ENCODE assay signal across 8 cellular contexts in the genomic region with DNA sequence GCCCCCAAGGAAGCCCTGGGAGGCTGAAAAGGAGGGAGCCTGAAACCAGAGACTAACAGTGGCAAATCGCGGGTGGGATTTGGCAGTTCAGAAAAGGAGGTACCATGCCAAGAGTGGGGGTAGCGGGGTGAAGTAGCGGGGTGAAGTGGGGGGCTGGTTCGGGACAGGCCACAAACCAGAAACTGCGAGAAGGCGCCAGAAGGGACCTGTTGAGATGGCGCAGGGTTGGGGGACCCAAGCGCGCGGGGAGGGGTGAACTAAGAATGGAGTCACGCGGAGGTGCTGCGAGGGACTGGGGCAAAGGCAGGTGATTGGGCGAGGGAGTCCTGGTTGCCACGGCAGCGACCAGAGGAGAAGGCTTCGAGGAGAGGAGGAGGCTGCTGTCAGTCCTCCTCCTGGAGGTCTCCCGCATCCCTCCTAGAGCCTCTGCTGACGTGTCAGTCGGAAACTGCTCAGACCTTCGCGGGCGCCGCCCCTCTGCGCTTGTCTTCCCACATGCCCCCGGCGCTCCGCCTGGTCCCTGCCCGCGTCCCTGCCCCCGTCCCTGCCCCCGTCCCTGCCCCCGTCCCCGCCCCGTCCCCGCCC. TPM values are rescaled to one million over a fixed set of nuclear protein-coding genes. Genes with fewer than 3 reads are reported as not detected.
DNase-seq lines count a peak whose midpoint lies in the region; ATAC-seq and TF ChIP-seq lines count a peak whose summit lies in the region.

No MANE protein-coding gene starts in this region.

- no peak for TF ChIP-seq CTCF in H9 (conservative IDR thresholded peaks at IDR 0.05)
- no peak for TF ChIP-seq CTCF in Loucy (conservative IDR thresholded peaks at IDR 0.05; ENCODE audit: low read length)
- TF ChIP-seq CTCF in RWPE2 (IDR thresholded peaks at IDR 0.05; ENCODE audit: poor library complexity, severe bottlenecking): no peak
- no peak for TF ChIP-seq CTCF in fibroblast of the aortic adventitia (IDR thresholded peaks at IDR 0.05; ENCODE audit: insufficient read depth, low read length)
- no peak for TF ChIP-seq CTCF in nephron progenitor cell (IDR thresholded peaks at IDR 0.05)

- H3K36me3 ChIP-seq in Loucy (ENCODE audit: insufficient read depth, low read length) (no peaks in the 10 kb centered on the region), RWPE2 (ENCODE audit: low read depth) (no peaks in the 10 kb centered on the region)

- DNase-seq in EL (peak; percentile 98), H9 (peak; percentile 99), RWPE2 (ENCODE audit: low spot score) (peak; percentile 79), fibroblast of the aortic adventitia (ENCODE audit: low read depth) (peak; percentile 98), nephron progenitor cell (peak; percentile 93)
- peak; percentile 88 for DNase-seq in activated effector memory CD4-positive, alpha-beta T cell treated with Interleukin-2 at 50 U/mL for 16 hours
- peak; percentile 91 for DNase-seq in stimulated activated naive CD8-positive, alpha-beta T cell treated with anti-CD3 and anti-CD28 coated beads, Interleukin-15, Interleukin-2, amounts not matched to agents 100 U/mL and 50 U/mL, for 24 hours

- H3K27me3 Mint-ChIP-seq in H9 (ENCODE audit: low read depth) (peaks cover 32% of the 10 kb centered on the region), nephron progenitor cell (ENCODE audit: low read depth, poor library complexity) (peaks cover 33% of the 10 kb centered on the region)

- H3K4ac ChIP-seq in H9 (ENCODE audit: low read depth, low read length): no peak overlapping the region

- H3K9me3 ChIP-seq in H9 (ENCODE audit: control insufficient read depth, low read depth, low read length): no peaks in the 10 kb centered on the region
- H3K9me3 ChIP-seq in Loucy (ENCODE audit: insufficient read depth, low read depth, low read length): no peaks in the 10 kb centered on the region
- H3K9me3 ChIP-seq in RWPE2 (ENCODE audit: severe bottlenecking): no peaks in the 10 kb centered on the region

- H2BK120ac ChIP-seq in H9 (ENCODE audit: low read depth, low read length, poor library complexity, severe bottlenecking): no peak overlapping the region

- no peak overlapping the region for H2BK5ac ChIP-seq in H9 (ENCODE audit: insufficient read length, low read length)

- H3K56ac ChIP-seq in H9 (ENCODE audit: insufficient read length, low read depth, low read length): no peak overlapping the region

- H3K9me3 Mint-ChIP-seq in H9 (no peaks in the 10 kb centered on the region), nephron progenitor cell (peaks cover 12% of the 10 kb centered on the region)

- no peak overlapping the region for H3K14ac ChIP-seq in H9 (ENCODE audit: insufficient read depth, low read length)

- H3K4me1 Mint-ChIP-seq in H9 (peaks cover 13 to 14% of the 10 kb centered on the region in 2 experiments; a peak in 3 of 4 replicates), nephron progenitor cell (peaks cover 22% of the 10 kb centered on the region)

- no peaks in the 10 kb centered on the region for H3K4me1 ChIP-seq in H9 (ENCODE audit: insufficient read depth, low read length)
- peaks cover 33% of the 10 kb centered on the region for H3K4me1 ChIP-seq in Loucy (ENCODE audit: insufficient read depth, low read length, poor library complexity, severe bottlenecking)
- H3K4me1 ChIP-seq in RWPE2 (ENCODE audit: insufficient read depth, poor library complexity, severe bottlenecking): no peaks in the 10 kb centered on the region

- H3K4me3 Mint-ChIP-seq in H9: peak overlapping the region; percentile 78 to 86
- peak overlapping the region; percentile 86 for H3K4me3 Mint-ChIP-seq in nephron progenitor cell

- WGBS in H9 (ENCODE audit: extremely low coverage, insufficient read length, low lambda C conversion rate): no CpG with 5 or more reads among the region's 37 CpGs

- no peak overlapping the region for H3T11ph ChIP-seq in H9 (ENCODE audit: low read length)

- no peaks in the 10 kb centered on the region for H4K20me1 ChIP-seq in H9 (ENCODE audit: control insufficient read depth, insufficient read depth, insufficient read length)
- H4K20me1 ChIP-seq in Loucy (ENCODE audit: insufficient read depth, low read length, poor library complexity, severe bottlenecking): peaks cover 12% of the 10 kb centered on the region

- no peak overlapping the region for H4K8ac ChIP-seq in H9 (replicated peaks; ENCODE audit: insufficient read length, low read depth, low read length)

- H3K36me3 Mint-ChIP-seq in H9 (ENCODE audit: insufficient read depth in 1 of 3, low read depth in 3 of 3) (peaks cover 9 to 17% (median 15%) of the 10 kb centered on the region in 3 experiments; a peak in 5 of 7 replicates), nephron progenitor cell (ENCODE audit: low read depth) (peaks cover 9% of the 10 kb centered on the region)

- peak overlapping the region; percentile 81 to 86 (median 83); a peak in 5 of 7 replicates for H3K27ac Mint-ChIP-seq in H9
- H3K27ac Mint-ChIP-seq in nephron progenitor cell: peak overlapping the region; percentile 8

- H3K27me3 ChIP-seq in H9 (ENCODE audit: insufficient read depth, low read length) (no peaks in the 10 kb centered on the region), Loucy (ENCODE audit: insufficient read depth, low read length, poor library complexity, severe bottlenecking) (peaks cover 48% of the 10 kb centered on the region), RWPE2 (ENCODE audit: insufficient read depth, poor library complexity, severe bottlenecking) (no peaks in the 10 kb centered on the region)

- peaks cover 3% of the 10 kb centered on the region; the same call in 1 of the 2 replicates for H3K79me2 ChIP-seq in H9 (ENCODE audit: insufficient read depth, low read length)
- peaks cover 18% of the 10 kb centered on the region for H3K79me2 ChIP-seq in Loucy (ENCODE audit: insufficient read depth, low read length)

- H2BK12ac ChIP-seq in H9 (ENCODE audit: insufficient read length, low read depth, low read length): no peak overlapping the region

- H3K23me2 ChIP-seq in H9 (ENCODE audit: insufficient read length, low read depth, low read length, poor library complexity, severe bottlenecking): peaks cover 10% of the 10 kb centered on the region

- H3K9ac ChIP-seq in H9 (ENCODE audit: extremely low read depth, insufficient read length, low read length) (peak overlapping the region; percentile 25), Loucy (ENCODE audit: low read depth, low read length, poor library complexity, severe bottlenecking) (peak overlapping the region; percentile 60)

- H3K9me2 ChIP-seq in Loucy (replicated peaks; ENCODE audit: low read depth, low read length): no peaks in the 10 kb centered on the region

- H3K79me1 ChIP-seq in H9 (ENCODE audit: insufficient read depth, low read depth, low read length, poor library complexity, severe bottlenecking): no peaks in the 10 kb centered on the region

- H3K4me3 ChIP-seq in Loucy (ENCODE audit: low read length, poor library complexity, severe bottlenecking): peak overlapping the region; percentile 74
- peak overlapping the region; percentile 26 for H3K4me3 ChIP-seq in RWPE2 (ENCODE audit: severe bottlenecking)
- peak overlapping the region; percentile 66 for H3K4me3 ChIP-seq in fibroblast of the aortic adventitia (ENCODE audit: low read depth, low read length)

- H2AFZ ChIP-seq in H9 (ENCODE audit: low read length) (no peak overlapping the region), Loucy (ENCODE audit: low read length) (peak overlapping the region; percentile 95)

- ATAC-seq in RWPE2 (ENCODE audit: low read depth): peak; percentile 89
- ATAC-seq in stimulated activated naive CD8-positive, alpha-beta T cell treated with anti-CD3 and anti-CD28 coated beads, Interleukin-15, Interleukin-2, amounts not matched to agents 100 U/mL and 50 U/mL, for 24 hours: peak; percentile 97

- no peak overlapping the region for H2BK20ac ChIP-seq in H9 (ENCODE audit: low read depth, low read length, poor library complexity, severe bottlenecking)

- H2AK5ac ChIP-seq in H9 (ENCODE audit: insufficient read length, low read length): no peak overlapping the region

- H3F3A ChIP-seq in Loucy (ENCODE audit: low read depth): no peaks in the 10 kb centered on the region

- peak overlapping the region; percentile 60 for H3K18ac ChIP-seq in H9 (ENCODE audit: insufficient read length, low read depth, low read length)

- H4K5ac ChIP-seq in H9 (ENCODE audit: insufficient read length, low read depth, low read length): no peak overlapping the region

- no peak overlapping the region for H4K91ac ChIP-seq in H9 (ENCODE audit: insufficient read length, low read depth, low read length)

- H2BK15ac ChIP-seq in H9 (ENCODE audit: low read depth, low read length): no peak overlapping the region

- peak overlapping the region; percentile 55 for H3K4me2 ChIP-seq in H9 (ENCODE audit: insufficient read depth, insufficient read length, low read length)
- peak overlapping the region; percentile 97 for H3K4me2 ChIP-seq in Loucy (ENCODE audit: low read depth, low read length, poor library complexity, severe bottlenecking)

- H3K27ac ChIP-seq in H9 (ENCODE audit: insufficient read length, low read depth, low read length) (no peak overlapping the region), RWPE2 (ENCODE audit: poor library complexity, severe bottlenecking) (no peak overlapping the region)

- H3K23ac ChIP-seq in H9 (ENCODE audit: insufficient read length, low read depth, low read length): no peak overlapping the region

RNA-seq across cellular contexts. Expression of a gene that starts 0.4 kb away (rescaled TPM):
- total RNA-seq in H9 (2021) (55.2 and 55.5 TPM in 2 replicates), fibroblast of the aortic adventitia (ENCODE audit: low replicate concordance) (61.5 and 81.0 TPM in 2 replicates)

RNA-seq across cellular contexts. Expression of a gene that starts 27.7 kb away (rescaled TPM):
- 14.8 and 15.5 TPM in 2 replicates for total RNA-seq in H9 (2021)
- 11.8 and 16.5 TPM in 2 replicates for total RNA-seq in fibroblast of the aortic adventitia (ENCODE audit: low replicate concordance)
